ENCODE assay signal across 10 cellular contexts in the genomic region with DNA sequence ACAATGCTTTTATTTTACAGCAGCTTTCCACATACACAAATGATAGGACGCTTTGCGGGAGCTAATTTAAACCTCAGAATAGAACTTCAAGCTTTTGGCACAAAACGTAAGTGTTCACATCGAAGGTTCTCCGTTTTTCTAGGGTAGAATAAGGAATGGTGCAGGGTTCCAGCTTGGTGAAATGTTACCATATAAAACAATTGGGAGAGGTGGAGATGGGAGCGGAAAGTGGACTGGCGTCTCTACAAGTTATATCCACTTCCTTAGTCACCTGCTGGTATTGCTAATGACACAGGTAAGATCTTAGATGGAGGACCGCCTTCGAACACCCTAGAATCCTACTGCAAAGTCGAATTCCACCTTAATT. TPM values are rescaled to one million over a fixed set of nuclear protein-coding genes. Genes with fewer than 3 reads are reported as not detected.
A peak's percentile ranks its signal among the peaks of the same experiment; 100 is the strongest.
DNase-seq lines count a peak whose midpoint lies in the region; ATAC-seq and TF ChIP-seq lines count a peak whose summit lies in the region.
"Had no signal": no experiment of that assay in that cellular context is flagged by ENCODE, and none has a peak within 500 bp of the region (broad histone marks: within the 10 kb centered on the region; RNA-seq: fewer than 3 reads in every experiment).

No MANE protein-coding gene starts in this region.

- intact Hi-C loops in CD4-positive, alpha-beta T cell (cut with DNase I, micrococcal nuclease) = loop anchor here (1.0 to 10.0 kb wide), 7 partner anchors 15 to 836 kb away; no protein-coding TSS in a partner anchor
- intact Hi-C loops in natural killer cell (cut with micrococcal nuclease) = loop anchor here (2.0 kb wide), 1 partner anchor 16 kb away; a partner anchor contains a TSS

- H3K9me3 ChIP-seq in CD4-positive, alpha-beta T cell (ENCODE audit: control insufficient read depth, low read length) = no peaks in the 10 kb centered on the region
- H3K9me3 ChIP-seq: neutrophil had no signal

- CTCF ChIA-PET in CD4-positive, alpha-beta T cell (lab: Charles Lee) = interaction anchor here (0.9 to 3.4 kb wide), 12 partner anchors 15 to 832 kb away, joined by 3 to 53 read pairs (median 8); a partner anchor contains a TSS

- H3K27ac Mint-ChIP-seq in CD4-positive, alpha-beta T cell = peak overlapping the region; percentile 77
- H3K27ac Mint-ChIP-seq in HFFc6 (no peak overlapping the region), natural killer cell (peak overlapping the region; percentile 69 to 73)
- H3K27ac Mint-ChIP-seq in activated naive CD8-positive, alpha-beta T cell treated with anti-CD3 and anti-CD28 coated beads, Interleukin-2, amount 10 ng/mL, durations not matched to agents 7 days and 5 days = no peak overlapping the region

- H3K9me3 Mint-ChIP-seq in CD4-positive, alpha-beta T cell = no peaks in the 10 kb centered on the region
- H3K9me3 Mint-ChIP-seq in HFFc6 (no peaks in the 10 kb centered on the region), natural killer cell (no peaks in the 10 kb centered on the region)
- H3K9me3 Mint-ChIP-seq in activated naive CD8-positive, alpha-beta T cell treated with anti-CD3 and anti-CD28 coated beads, Interleukin-2, amount 10 ng/mL, durations not matched to agents 7 days and 5 days = no peaks in the 10 kb centered on the region

- peaks cover 26% of the 10 kb centered on the region for H3K27me3 ChIP-seq in CD4-positive, alpha-beta T cell (ENCODE audit: control insufficient read depth, insufficient read depth, low read length)

- peak; percentile 35 for TF ChIP-seq CTCF in CD4-positive, alpha-beta T cell (IDR thresholded peaks at IDR 0.05)
- TF ChIP-seq CTCF in HFFc6 (IDR thresholded peaks at IDR 0.05) (peak; percentile 35), natural killer cell (IDR thresholded peaks at IDR 0.05) (peak; percentile 1)

- H3K36me3 Mint-ChIP-seq in CD4-positive, alpha-beta T cell (ENCODE audit: low read depth) = no peaks in the 10 kb centered on the region
- peaks cover 15% of the 10 kb centered on the region for H3K36me3 Mint-ChIP-seq in HFFc6 (ENCODE audit: low read depth)
- H3K36me3 Mint-ChIP-seq in activated naive CD8-positive, alpha-beta T cell treated with anti-CD3 and anti-CD28 coated beads, Interleukin-2, amount 10 ng/mL, durations not matched to agents 7 days and 5 days = no peaks in the 10 kb centered on the region
- no peaks in the 10 kb centered on the region for H3K36me3 Mint-ChIP-seq in natural killer cell

- H3K27me3 Mint-ChIP-seq in CD4-positive, alpha-beta T cell = peaks cover 22% of the 10 kb centered on the region
- H3K27me3 Mint-ChIP-seq in HFFc6 (ENCODE audit: insufficient read depth) (peaks cover 1% of the 10 kb centered on the region), natural killer cell (ENCODE audit: low read depth in 2 of 2) (peaks cover 16% of the 10 kb centered on the region in 2 donors)
- peaks cover 21% of the 10 kb centered on the region for H3K27me3 Mint-ChIP-seq in activated naive CD8-positive, alpha-beta T cell treated with anti-CD3 and anti-CD28 coated beads, Interleukin-2, amount 10 ng/mL, durations not matched to agents 7 days and 5 days

- POLR2A ChIA-PET in CD4-positive, alpha-beta T cell (lab: Charles Lee) = interaction anchor here (0.8 to 4.9 kb wide), 8 partner anchors 16 to 569 kb away, joined by 3 to 44 read pairs (median 8); a partner anchor contains a TSS
- POLR2A ChIA-PET in activated naive CD8-positive, alpha-beta T cell treated with anti-CD3 and anti-CD28 coated beads, Interleukin-2, amount 10 ng/mL, durations not matched to agents 7 days and 5 days (lab: Charles Lee) = interaction anchor here (1.0 to 2.7 kb wide), 5 partner anchors 16 to 266 kb away, joined by 4 to 20 read pairs (median 5); a partner anchor contains a TSS

- peak overlapping the region; percentile 91 for H3K4me3 Mint-ChIP-seq in CD4-positive, alpha-beta T cell
- H3K4me3 Mint-ChIP-seq in HFFc6 (peak overlapping the region; percentile 81; the same call in 1 of the 2 replicates), natural killer cell (peak overlapping the region; percentile 67)
- H3K4me3 Mint-ChIP-seq in activated naive CD8-positive, alpha-beta T cell treated with anti-CD3 and anti-CD28 coated beads, Interleukin-2, amount 10 ng/mL, durations not matched to agents 7 days and 5 days = peak overlapping the region; percentile 83

- H3K4me1 Mint-ChIP-seq in CD4-positive, alpha-beta T cell (ENCODE audit: low read depth) = peaks cover 17% of the 10 kb centered on the region
- H3K4me1 Mint-ChIP-seq in HFFc6 (ENCODE audit: low read depth) (peaks cover 30% of the 10 kb centered on the region), natural killer cell (peaks cover 12 to 17% of the 10 kb centered on the region in 2 donors)
- peaks cover 10% of the 10 kb centered on the region for H3K4me1 Mint-ChIP-seq in activated naive CD8-positive, alpha-beta T cell treated with anti-CD3 and anti-CD28 coated beads, Interleukin-2, amount 10 ng/mL, durations not matched to agents 7 days and 5 days

- no peak for DNase-seq in CD4-positive, alpha-beta T cell
- DNase-seq in HFFc6 = no peak
- DNase-seq in activated naive CD8-positive, alpha-beta T cell treated with anti-CD3 and anti-CD28 coated beads, Interleukin-2, amount 10 ng/mL, durations not matched to agents 7 days and 5 days = no peak
- no peak for DNase-seq in natural killer cell
- DNase-seq in 8988T = no peak
- DNase-seq: NCI-H187 treated with DMSO at 0.1 percent for 48 hours had no signal

- ATAC-seq in CD4-positive, alpha-beta T cell (ENCODE audit: poor library complexity) = no peak
- ATAC-seq in activated naive CD8-positive, alpha-beta T cell treated with anti-CD3 and anti-CD28 coated beads, Interleukin-2, amount 10 ng/mL, durations not matched to agents 7 days and 5 days (ENCODE audit: low read depth) = no peak
- ATAC-seq in natural killer cell = no peak
- ATAC-seq in GM21717 (IDR thresholded peaks at IDR 0.05; ENCODE audit: unreplicated experiment) = no peak
- ATAC-seq in GM21737 (IDR thresholded peaks at IDR 0.05; ENCODE audit: unreplicated experiment) = no peak
- ATAC-seq in GM18870 (IDR thresholded peaks at IDR 0.05; ENCODE audit: unreplicated experiment) = no peak

- no peak overlapping the region for H3K27ac ChIP-seq in CD4-positive, alpha-beta T cell (ENCODE audit: low read depth, low read length)
- H3K27ac ChIP-seq: neutrophil had no signal

RNA-seq across cellular contexts. Expression of a gene that starts 1.7 kb away (rescaled TPM):
- total RNA-seq in CD4-positive, alpha-beta T cell = under 1 TPM; 0.80 to 0.98 TPM
- 10 to 100 TPM; 81.7 to 93.8 (median 92.2) TPM for total RNA-seq in HFFc6 (2021; fragmentation: NEBNext Ultra II Directional; extraction: Animal tissue kit (Norgen Biotek cat#: 25700))
- under 1 TPM; 0.22 to 0.37 TPM for total RNA-seq in activated naive CD8-positive, alpha-beta T cell treated with anti-CD3 and anti-CD28 coated beads, Interleukin-2, amount 10 ng/mL, durations not matched to agents 7 days and 5 days
- under 1 TPM in 2 of 3 donors, not detected in 1; 0.14 to 0.55 TPM for total RNA-seq in natural killer cell

RNA-seq across cellular contexts. Expression of a gene that starts 15.7 kb away (rescaled TPM):
- total RNA-seq in CD4-positive, alpha-beta T cell = 10 to 100 TPM; 10.2 to 10.9 TPM
- 10 to 100 TPM; 16.8 to 21.5 (median 18.2) TPM for total RNA-seq in HFFc6 (2021; fragmentation: NEBNext Ultra II Directional; extraction: Animal tissue kit (Norgen Biotek cat#: 25700))
- 10 to 100 TPM; 10.3 to 10.7 TPM for total RNA-seq in activated naive CD8-positive, alpha-beta T cell treated with anti-CD3 and anti-CD28 coated beads, Interleukin-2, amount 10 ng/mL, durations not matched to agents 7 days and 5 days
- 10 to 100 TPM in 1 of 3 donors, 1 to 10 TPM in 2; 7.8 to 11.3 (median 8.9) TPM for total RNA-seq in natural killer cell

Comparison
In these comparisons a context has a peak if more than half of its experiments do, and no peak if none do; other contexts are left out.
1. H3K27ac Mint-ChIP-seq: peak in CD4-positive, alpha-beta T cell (single experiment) and natural killer cell (2 of 2); none in HFFc6 (single experiment) and activated naive CD8-positive, alpha-beta T cell treated with anti-CD3 and anti-CD28 coated beads, Interleukin-2, amount 10 ng/mL, durations not matched to agents 7 days and 5 days (single experiment).
2. RNA of a gene that starts 1.7 kb away (total RNA-seq): 81.7 to 93.8 TPM in HFFc6; 0.80 to 0.98 TPM in CD4-positive, alpha-beta T cell, 0.22 to 0.37 TPM in activated naive CD8-positive, alpha-beta T cell treated with anti-CD3 and anti-CD28 coated beads, Interleukin-2, amount 10 ng/mL, durations not matched to agents 7 days and 5 days and 0.14 to 0.55 TPM in natural killer cell; every median in the first group is over 10 times any median in the second.
3. Peak in every context shown above with its lines, with median percentiles within 50 percentile points of each other: H3K4me3 Mint-ChIP-seq and CTCF ChIP-seq.